In the genomic region with DNA sequence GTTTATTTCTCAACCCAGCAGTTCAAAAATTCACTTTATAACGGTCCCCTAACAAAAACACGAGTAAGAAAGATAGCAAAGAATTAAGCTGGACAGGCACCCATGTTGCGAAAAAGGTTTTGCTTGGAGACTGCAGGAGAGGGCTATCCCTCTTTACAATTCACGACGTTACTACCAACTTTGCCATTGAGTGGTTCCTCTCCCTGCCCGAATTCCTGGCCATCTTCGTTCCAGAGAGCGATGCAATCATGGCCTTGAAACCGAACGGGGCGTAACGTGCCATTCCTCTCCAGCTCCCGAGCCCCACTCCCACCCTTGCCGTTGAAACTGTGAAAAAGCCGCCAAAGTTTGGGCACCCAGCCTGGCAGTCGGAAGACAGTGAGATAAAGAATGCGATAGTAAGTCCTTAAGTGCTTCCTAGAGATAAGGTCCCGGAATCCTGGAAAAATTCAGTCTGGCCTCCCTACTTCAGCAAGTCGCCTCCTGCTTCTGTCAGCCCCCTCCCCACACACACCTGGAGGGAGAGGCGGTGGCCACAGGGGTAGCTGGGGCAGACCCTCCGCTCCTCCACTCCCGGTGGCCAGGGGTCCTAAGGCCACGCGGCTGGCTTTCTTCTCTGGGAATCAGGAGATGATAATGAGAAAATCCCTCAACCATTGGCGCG, we compare ENCODE assay signal across 10 cellular contexts.
DNase-seq lines count a peak whose midpoint lies in the region; ATAC-seq, FAIRE-seq and TF ChIP-seq lines count a peak whose summit lies in the region.
"Had no signal": no experiment of that assay in that cellular context is flagged by ENCODE, and none has a peak within 500 bp of the region (broad histone marks: within the 10 kb centered on the region; RNA-seq: fewer than 3 reads in every experiment).

No MANE protein-coding gene starts in this region.

- no peak for FAIRE-seq in HepG2 (lab: Jason Lieb, UNC)

- 35% methylated on average over 18 of the region's 26 CpGs for WGBS in HepG2 (ENCODE audit: low lambda C conversion rate)
- 11 to 19% methylated on average over 26 of the region's 26 CpGs for WGBS in testis, 2 donors

- peaks cover 15% of the 10 kb centered on the region; the same call in 1 of the 2 replicates for H3K4me1 ChIP-seq in HepG2 (ENCODE audit: insufficient read depth, low read length)
- peaks cover 20% of the 10 kb centered on the region for H3K4me1 ChIP-seq in testis
- H3K4me1 ChIP-seq in HAP-1, result peaks cover 5% of the 10 kb centered on the region; the same call in 1 of the 2 replicates

- no peak for ATAC-seq in activated T-cell treated with anti-CD3 and anti-CD28 coated beads, Interleukin-2, amount 50 U/mL, for 72 hours (replicated peaks in 1 of 2)
- ATAC-seq in HepG2, result peak; percentile 23; the same call in 1 of the 3 replicates

- H3K4me1 Mint-ChIP-seq in activated T-cell treated with anti-CD3 and anti-CD28 coated beads, Interleukin-2, amount 50 U/mL, for 72 hours (ENCODE audit: low read depth), result peaks cover 45% of the 10 kb centered on the region
- H3K4me1 Mint-ChIP-seq in chondrocyte (ENCODE audit: low read depth), result peaks cover 33% of the 10 kb centered on the region
- H3K4me1 Mint-ChIP-seq in activated T-helper 2 cell treated with anti-CD3 and anti-CD28 coated beads, Interferon-gamma antibody, Interleukin-2, Interleukin-4, amounts not matched to agents 10 μg/mL and 5 μg/mL and 100 μg/mL, durations not matched to agents 14 hours and 24 hours and 36 hours (ENCODE audit: low read depth), result peaks cover 36% of the 10 kb centered on the region

- in situ Hi-C loops in HepG2 (cut with HindIII; ENCODE audit: extremely low pct_ligation_motif_present, low pct_unique_long_range_greater_than_20kb), result loop anchor here (25.0 kb wide), 1 partner anchor 419 kb away; no protein-coding TSS in a partner anchor
- in situ Hi-C loops in HAP-1 (cut with MboI; ENCODE audit: low sequenced_read_pairs), result no loop called here

- no peaks in the 10 kb centered on the region for H3K36me3 ChIP-seq in HepG2 (replicated peaks in 1 of 2; ENCODE audit: control insufficient read depth in 1 of 2, insufficient read depth in 2 of 2, low read length in 2 of 2)
- H3K36me3 ChIP-seq in testis (ENCODE audit: low read depth, missing control alignments), result no peaks in the 10 kb centered on the region
- no peaks in the 10 kb centered on the region for H3K36me3 ChIP-seq in HAP-1 (replicated peaks)

- intact Hi-C loops in HepG2 (cut with micrococcal nuclease; ENCODE audit: unreplicated experiment) (no loop called here), testis (cut with DNase I; ENCODE audit: low total_unique reads) (no loop called here)
- intact Hi-C loops in activated T-helper 2 cell treated with anti-CD3 and anti-CD28 coated beads, Interferon-gamma antibody, Interleukin-2, Interleukin-4, amounts not matched to agents 10 μg/mL and 5 μg/mL and 100 μg/mL, durations not matched to agents 14 hours and 24 hours and 36 hours (cut with micrococcal nuclease), result loop anchor here (2.0 to 10.0 kb wide), 3 partner anchors 414 to 701 kb away; no protein-coding TSS in a partner anchor

- no peak overlapping the region for H3K27ac ChIP-seq in HepG2 (ENCODE audit: extremely low read length, insufficient read depth, low read length)
- no peak overlapping the region for H3K27ac ChIP-seq in testis

- H3K4me3 ChIP-seq in HepG2 (replicated peaks in 1 of 3; ENCODE audit: insufficient read depth in 1 of 3, low read depth in 2 of 3, low read length in 3 of 3), result no peak overlapping the region
- H3K4me3 ChIP-seq in testis, result peak overlapping the region; percentile 6
- H3K4me3 ChIP-seq in HAP-1, result no peak overlapping the region
- H3K4me3 ChIP-seq: lung had no signal

- no peak overlapping the region for H3K9ac ChIP-seq in HepG2 (ENCODE audit: insufficient read depth, low read depth, low read length)

- no peak overlapping the region for H3K27ac Mint-ChIP-seq in activated T-cell treated with anti-CD3 and anti-CD28 coated beads, Interleukin-2, amount 50 U/mL, for 72 hours
- H3K27ac Mint-ChIP-seq in chondrocyte (ENCODE audit: unreplicated experiment), result no peak overlapping the region
- H3K27ac Mint-ChIP-seq in activated T-helper 2 cell treated with anti-CD3 and anti-CD28 coated beads, Interferon-gamma antibody, Interleukin-2, Interleukin-4, amounts not matched to agents 10 μg/mL and 5 μg/mL and 100 μg/mL, durations not matched to agents 14 hours and 24 hours and 36 hours, result no peak overlapping the region
- H3K27ac Mint-ChIP-seq: CD14-positive monocyte had no signal

- peak overlapping the region; percentile 69; the same call in 1 of the 2 replicates for H3K4me2 ChIP-seq in HepG2 (ENCODE audit: low read depth, low read length)

- no peak for DNase-seq in activated T-cell treated with anti-CD3 and anti-CD28 coated beads, Interleukin-2, amount 50 U/mL, for 72 hours
- DNase-seq in activated T-cell treated with anti-CD3 and anti-CD28 coated beads for 4 hours, result no peak
- DNase-seq in chondrocyte (ENCODE audit: low spot score), result peak; percentile 50
- no peak for DNase-seq in HepG2 (ENCODE audit: low spot score)
- no peak for DNase-seq in testis
- DNase-seq in activated T-helper 2 cell treated with anti-CD3 and anti-CD28 coated beads, Interferon-gamma antibody, Interleukin-2, Interleukin-4, amounts not matched to agents 10 μg/mL and 5 μg/mL and 100 μg/mL, durations not matched to agents 14 hours and 24 hours and 36 hours (ENCODE audit: low spot score), result no peak
- no peak for DNase-seq in HAP-1 (ENCODE audit: low spot score in 2 of 2)
- no peak for DNase-seq in nucleus accumbens (lab: John Stamatoyannopoulos, UW)

- TF ChIP-seq EP300 in HepG2 (IDR thresholded peaks at IDR 0.05; ENCODE audit: low read depth in 2 of 2, low read length in 2 of 2) (no peak), HepG2 (CRISPR knock-in tag; IDR thresholded peaks at IDR 0.05; ENCODE audit: borderline replicate concordance) (no peak)

- peaks cover 79% of the 10 kb centered on the region for H3K27me3 Mint-ChIP-seq in activated T-cell treated with anti-CD3 and anti-CD28 coated beads, Interleukin-2, amount 50 U/mL, for 72 hours (ENCODE audit: low read depth)
- H3K27me3 Mint-ChIP-seq in chondrocyte (ENCODE audit: low read depth), result peaks cover 77% of the 10 kb centered on the region
- H3K27me3 Mint-ChIP-seq in activated T-helper 2 cell treated with anti-CD3 and anti-CD28 coated beads, Interferon-gamma antibody, Interleukin-2, Interleukin-4, amounts not matched to agents 10 μg/mL and 5 μg/mL and 100 μg/mL, durations not matched to agents 14 hours and 24 hours and 36 hours (ENCODE audit: low read depth), result peaks cover 84% of the 10 kb centered on the region

- no TSS peak for BruUV-seq in HepG2 (replicated peaks; lab: Mats Ljungman, UMichigan)

- peak overlapping the region; percentile 57 to 77 for H3K4me3 Mint-ChIP-seq in activated T-cell treated with anti-CD3 and anti-CD28 coated beads, Interleukin-2, amount 50 U/mL, for 72 hours
- H3K4me3 Mint-ChIP-seq in chondrocyte (ENCODE audit: unreplicated experiment), result peak overlapping the region; percentile 50
- H3K4me3 Mint-ChIP-seq in activated T-helper 2 cell treated with anti-CD3 and anti-CD28 coated beads, Interferon-gamma antibody, Interleukin-2, Interleukin-4, amounts not matched to agents 10 μg/mL and 5 μg/mL and 100 μg/mL, durations not matched to agents 14 hours and 24 hours and 36 hours (ENCODE audit: low read depth), result no peak overlapping the region

- no peaks in the 10 kb centered on the region for H4K20me1 ChIP-seq in HepG2 (ENCODE audit: insufficient read depth, low read length)

- POLR2A ChIA-PET in HepG2 (lab: Yijun Ruan, JAX), result no interaction called here

- TF ChIP-seq CTCF in chondrocyte (IDR thresholded peaks at IDR 0.05) (no peak), HepG2 (CRISPR knock-in tag; IDR thresholded peaks at IDR 0.05) (no peak), testis (IDR thresholded peaks at IDR 0.05) (no peak)

- no peaks in the 10 kb centered on the region for H3K36me3 Mint-ChIP-seq in activated T-cell treated with anti-CD3 and anti-CD28 coated beads, Interleukin-2, amount 50 U/mL, for 72 hours (ENCODE audit: insufficient read depth in 2 of 2)
- peaks cover 6% of the 10 kb centered on the region for H3K36me3 Mint-ChIP-seq in chondrocyte (ENCODE audit: low read depth)
- no peaks in the 10 kb centered on the region for H3K36me3 Mint-ChIP-seq in activated T-helper 2 cell treated with anti-CD3 and anti-CD28 coated beads, Interferon-gamma antibody, Interleukin-2, Interleukin-4, amounts not matched to agents 10 μg/mL and 5 μg/mL and 100 μg/mL, durations not matched to agents 14 hours and 24 hours and 36 hours (ENCODE audit: low read depth)

- H3K9me3 ChIP-seq in HepG2 (ENCODE audit: low read length) (no peaks in the 10 kb centered on the region), testis (no peaks in the 10 kb centered on the region), HAP-1 (no peaks in the 10 kb centered on the region; the same call in 1 of the 2 replicates)

- TF ChIP-seq POLR2A in HepG2 (IDR thresholded peaks at IDR 0.05; ENCODE audit: insufficient read depth in 1 of 2, low read depth in 2 of 2, low read length in 2 of 2), result no peak
- TF ChIP-seq POLR2A in testis (IDR thresholded peaks at IDR 0.05), result no peak

- no peaks in the 10 kb centered on the region for H3K9me3 Mint-ChIP-seq in activated T-cell treated with anti-CD3 and anti-CD28 coated beads, Interleukin-2, amount 50 U/mL, for 72 hours
- no peaks in the 10 kb centered on the region for H3K9me3 Mint-ChIP-seq in chondrocyte (ENCODE audit: low read depth)
- no peaks in the 10 kb centered on the region for H3K9me3 Mint-ChIP-seq in activated T-helper 2 cell treated with anti-CD3 and anti-CD28 coated beads, Interferon-gamma antibody, Interleukin-2, Interleukin-4, amounts not matched to agents 10 μg/mL and 5 μg/mL and 100 μg/mL, durations not matched to agents 14 hours and 24 hours and 36 hours

- H3K79me2 ChIP-seq in HepG2 (ENCODE audit: insufficient read depth, low read length), result no peaks in the 10 kb centered on the region

- H2AFZ ChIP-seq in HepG2 (ENCODE audit: low read length), result no peak overlapping the region

- CTCF ChIA-PET in HepG2 (lab: Yijun Ruan, JAX; ENCODE audit: low intra/inter-chr PET ratio, low total read pairs), result no interaction called here

- no peak for TF ChIP-seq RAD21 in HepG2 (CRISPR knock-in tag; IDR thresholded peaks at IDR 0.05)

- peaks cover 4 to 49% of the 10 kb centered on the region in 2 experiments for H3K27me3 ChIP-seq in HepG2 (ENCODE audit: control insufficient read depth in 1 of 2, insufficient read depth in 2 of 2, low read length in 2 of 2)
- H3K27me3 ChIP-seq in testis, result no peaks in the 10 kb centered on the region
- peaks cover 65% of the 10 kb centered on the region for H3K27me3 ChIP-seq in HAP-1 (ENCODE audit: low read depth)

TF ChIP-seq in HepG2, 621 proteins besides CTCF, POLR2A, EP300 and RAD21 (continues in another document):
- TF ChIP-seq ZNF556 (CRISPR knock-in tag; IDR thresholded peaks at IDR 0.05; ENCODE audit: borderline replicate concordance) (no peak), ZNF292 (CRISPR knock-in tag; IDR thresholded peaks at IDR 0.05; ENCODE audit: borderline replicate concordance, low read depth) (no peak), NFIC (IDR thresholded peaks at IDR 0.05; ENCODE audit: low read length) (no peak), WIZ (CRISPR knock-in tag; IDR thresholded peaks at IDR 0.05) (no peak)
- TF ChIP-seq, protein P1, sequence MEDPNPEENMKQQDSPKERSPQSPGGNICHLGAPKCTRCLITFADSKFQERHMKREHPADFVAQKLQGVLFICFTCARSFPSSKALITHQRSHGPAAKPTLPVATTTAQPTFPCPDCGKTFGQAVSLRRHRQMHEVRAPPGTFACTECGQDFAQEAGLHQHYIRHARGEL (CRISPR knock-in tag; IDR thresholded peaks at IDR 0.05), result no peak

Comparison
In these comparisons a context has a peak if more than half of its experiments do, and no peak if none do; other contexts are left out.
1. H3K4me3 ChIP-seq: peak in testis (2 of 2); none in HepG2 (0 of 3) and HAP-1 (single experiment).